ENCODE assay signal across 8 cellular contexts in the genomic region with DNA sequence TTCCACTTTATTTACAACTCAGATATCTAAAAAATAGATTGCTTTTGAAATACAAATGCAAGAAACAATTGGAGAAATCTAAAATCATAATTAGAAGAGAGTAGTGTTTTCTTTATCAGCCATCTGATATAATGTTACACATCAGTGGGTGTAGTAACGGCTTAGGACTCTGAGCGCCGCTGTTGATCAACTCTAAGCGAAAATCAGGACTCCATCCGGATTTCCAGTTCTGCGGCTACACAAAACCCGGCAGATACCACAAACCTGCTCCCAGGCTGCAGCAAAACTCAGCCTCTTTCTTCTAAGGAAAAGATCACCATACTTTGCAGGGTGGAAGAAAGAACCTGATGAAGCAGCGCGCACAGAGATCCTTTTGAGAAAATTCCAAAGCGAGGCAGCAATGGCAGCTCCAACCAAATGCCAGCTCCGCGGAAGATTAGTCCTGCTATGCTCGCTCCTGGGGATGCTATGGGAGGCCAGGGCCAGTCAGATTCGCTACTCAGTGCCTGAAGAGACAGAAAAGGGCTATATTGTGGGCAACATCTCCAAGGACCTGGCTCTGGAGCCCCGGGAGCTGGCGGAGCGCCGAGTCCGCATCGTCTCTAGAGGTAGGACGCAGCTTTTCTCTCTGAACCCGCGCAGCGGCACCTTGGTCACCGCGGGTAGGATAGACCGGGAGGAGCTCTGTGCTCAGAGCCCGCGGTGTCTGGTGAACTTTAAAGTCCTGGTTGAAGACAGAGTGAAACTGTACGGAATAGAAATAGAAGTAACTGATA. TPM values are rescaled to one million over a fixed set of nuclear protein-coding genes. Genes with fewer than 3 reads are reported as not detected.
DNase-seq lines count a peak whose midpoint lies in the region; ATAC-seq and TF ChIP-seq lines count a peak whose summit lies in the region.

A gene (plus strand): TSS at position 226 of the 776 bp plus-strand sequence. CDS start 175 bp downstream, at position 401.

- peak within 1 kb of the TSS; percentile 24 for H3K4me3 Mint-ChIP-seq in activated naive CD8-positive, alpha-beta T cell treated with anti-CD3 and anti-CD28 coated beads, Interleukin-2, amount 50 U/mL, for 24 hours

- H3K27me3 Mint-ChIP-seq in activated naive CD8-positive, alpha-beta T cell treated with anti-CD3 and anti-CD28 coated beads, Interleukin-2, amount 50 U/mL, for 24 hours: peaks cover 68% of the 10 kb centered on the region

- H3K4me1 Mint-ChIP-seq in activated naive CD8-positive, alpha-beta T cell treated with anti-CD3 and anti-CD28 coated beads, Interleukin-2, amount 50 U/mL, for 24 hours: no peaks in the 10 kb centered on the region

- no peak for ATAC-seq in activated naive CD8-positive, alpha-beta T cell treated with anti-CD3 and anti-CD28 coated beads, Interleukin-2, amount 50 U/mL, for 24 hours
- ATAC-seq in left lobe of liver: peak; percentile 66
- ATAC-seq in GM18498 (IDR thresholded peaks at IDR 0.05; ENCODE audit: unreplicated experiment): no peak
- ATAC-seq in HG02938 (IDR thresholded peaks at IDR 0.05; ENCODE audit: unreplicated experiment): no peak

- H3K36me3 Mint-ChIP-seq in activated naive CD8-positive, alpha-beta T cell treated with anti-CD3 and anti-CD28 coated beads, Interleukin-2, amount 50 U/mL, for 24 hours (ENCODE audit: low read depth): peaks cover 11% of the 10 kb centered on the region

- no peak for DNase-seq in GM10266 (ENCODE audit: extremely low spot score)
- no peak for DNase-seq in activated naive CD8-positive, alpha-beta T cell treated with anti-CD3 and anti-CD28 coated beads, Interleukin-2, amount 50 U/mL, for 24 hours
- DNase-seq in left lobe of liver (ENCODE audit: low spot score): no peak
- DNase-seq in NOMO-1 treated with DMSO at 0.1 percent for 48 hours (lab: John Stamatoyannopoulos, UW; ENCODE audit: unreplicated experiment): no peak
- DNase-seq in NCI-H748 (lab: John Stamatoyannopoulos, UW; ENCODE audit: unreplicated experiment): no peak

- H3K9me3 Mint-ChIP-seq in activated naive CD8-positive, alpha-beta T cell treated with anti-CD3 and anti-CD28 coated beads, Interleukin-2, amount 50 U/mL, for 24 hours: peaks cover 26% of the 10 kb centered on the region

- H3K27ac ChIP-seq in 22Rv1: no peak within 1 kb of the TSS

- H3K27ac Mint-ChIP-seq in activated naive CD8-positive, alpha-beta T cell treated with anti-CD3 and anti-CD28 coated beads, Interleukin-2, amount 50 U/mL, for 24 hours: no peak within 1 kb of the TSS

- peak; percentile 82 for TF ChIP-seq CTCF in 22Rv1 (IDR thresholded peaks at IDR 0.05)
- TF ChIP-seq CTCF in GM10266 (IDR thresholded peaks at IDR 0.05; ENCODE audit: control insufficient read depth, insufficient read depth, low read depth, missing control alignments): peak; percentile 31

RNA-seq across cellular contexts. Expression of the gene that starts here (rescaled TPM):
- 0.65 TPM for total RNA-seq in left lobe of liver

Comparison
In these comparisons a context has a peak if more than half of its experiments do, and no peak if none do; other contexts are left out.
1. Peak in ATAC-seq in left lobe of liver; RNA of the gene not detected or under 1 TPM.